In genomic region chr14:58270628-58271027, GRCh38 we compare ENCODE assay signal across 2 cellular contexts.
TF ChIP-seq lines count a peak whose summit lies in the region.

No MANE protein-coding gene starts in this region.

TF ChIP-seq in IMR-90, 13 proteins besides CTCF, POLR2A, EP300 and RAD21:
- TF ChIP-seq FOS (IDR thresholded peaks at IDR 0.05; ENCODE audit: low read depth, low read length) (0 out of 2 replicates have a peak, but pooled peaks have one; percentile 34), CEBPB (IDR thresholded peaks at IDR 0.05; ENCODE audit: low read depth, low read length) (0 out of 2 replicates have a peak, but pooled peaks have one; percentile 13), SMC3 (IDR thresholded peaks at IDR 0.05; ENCODE audit: low read depth, low read length) (no peak), BHLHE40 (IDR thresholded peaks at IDR 0.05; ENCODE audit: low read depth, low read length) (no peak)

TF ChIP-seq in K562, 482 proteins besides CTCF, POLR2A, EP300 and RAD21:
- TF ChIP-seq, protein P1, sequence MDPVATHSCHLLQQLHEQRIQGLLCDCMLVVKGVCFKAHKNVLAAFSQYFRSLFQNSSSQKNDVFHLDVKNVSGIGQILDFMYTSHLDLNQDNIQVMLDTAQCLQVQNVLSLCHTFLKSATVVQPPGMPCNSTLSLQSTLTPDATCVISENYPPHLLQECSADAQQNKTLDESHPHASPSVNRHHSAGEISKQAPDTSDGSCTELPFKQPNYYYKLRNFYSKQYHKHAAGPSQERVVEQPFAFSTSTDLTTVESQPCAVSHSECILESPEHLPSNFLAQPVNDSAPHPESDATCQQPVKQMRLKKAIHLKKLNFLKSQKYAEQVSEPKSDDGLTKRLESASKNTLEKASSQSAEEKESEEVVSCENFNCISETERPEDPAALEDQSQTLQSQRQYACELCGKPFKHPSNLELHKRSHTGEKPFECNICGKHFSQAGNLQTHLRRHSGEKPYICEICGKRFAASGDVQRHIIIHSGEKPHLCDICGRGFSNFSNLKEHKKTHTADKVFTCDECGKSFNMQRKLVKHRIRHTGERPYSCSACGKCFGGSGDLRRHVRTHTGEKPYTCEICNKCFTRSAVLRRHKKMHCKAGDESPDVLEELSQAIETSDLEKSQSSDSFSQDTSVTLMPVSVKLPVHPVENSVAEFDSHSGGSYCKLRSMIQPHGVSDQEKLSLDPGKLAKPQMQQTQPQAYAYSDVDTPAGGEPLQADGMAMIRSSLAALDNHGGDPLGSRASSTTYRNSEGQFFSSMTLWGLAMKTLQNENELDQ (CRISPR knock-in tag; IDR thresholded peaks at IDR 0.05; ENCODE audit: borderline replicate concordance), result no peak
- no peak for TF ChIP-seq CUX1 (CRISPR knock-in tag; IDR thresholded peaks at IDR 0.05)
- TF ChIP-seq, protein P2, sequence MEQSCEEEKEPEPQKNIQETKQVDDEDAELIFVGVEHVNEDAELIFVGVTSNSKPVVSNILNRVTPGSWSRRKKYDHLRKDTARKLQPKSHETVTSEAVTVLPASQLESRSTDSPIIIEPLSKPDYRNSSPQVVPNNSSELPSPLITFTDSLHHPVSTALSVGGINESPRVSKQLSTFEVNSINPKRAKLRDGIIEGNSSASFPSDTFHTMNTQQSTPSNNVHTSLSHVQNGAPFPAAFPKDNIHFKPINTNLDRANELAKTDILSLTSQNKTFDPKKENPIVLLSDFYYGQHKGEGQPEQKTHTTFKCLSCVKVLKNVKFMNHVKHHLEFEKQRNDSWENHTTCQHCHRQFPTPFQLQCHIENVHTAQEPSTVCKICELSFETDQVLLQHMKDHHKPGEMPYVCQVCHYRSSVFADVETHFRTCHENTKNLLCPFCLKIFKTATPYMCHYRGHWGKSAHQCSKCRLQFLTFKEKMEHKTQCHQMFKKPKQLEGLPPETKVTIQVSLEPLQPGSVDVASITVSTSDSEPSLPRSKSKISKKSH (CRISPR knock-in tag; IDR thresholded peaks at IDR 0.05), result no peak
- no peak for TF ChIP-seq BRF2 (IDR thresholded peaks at IDR 0.05; ENCODE audit: borderline replicate concordance, insufficient read depth, insufficient read length)
- TF ChIP-seq, protein P3, sequence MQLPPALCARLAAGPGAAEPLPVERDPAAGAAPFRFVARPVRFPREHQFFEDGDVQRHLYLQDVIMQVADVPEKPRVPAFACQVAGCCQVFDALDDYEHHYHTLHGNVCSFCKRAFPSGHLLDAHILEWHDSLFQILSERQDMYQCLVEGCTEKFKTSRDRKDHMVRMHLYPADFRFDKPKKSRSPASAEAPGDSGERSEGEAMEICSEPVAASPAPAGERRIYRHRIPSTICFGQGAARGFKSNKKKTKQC (CRISPR knock-in tag; IDR thresholded peaks at IDR 0.05), result no peak
- TF ChIP-seq NUFIP1 (IDR thresholded peaks at IDR 0.05; ENCODE audit: partially characterized antibody), result no peak
- TF ChIP-seq XRCC5 (IDR thresholded peaks at IDR 0.05; ENCODE audit: low read depth, low read length), result no peak
- no peak for TF ChIP-seq HSF4 (CRISPR knock-in tag; IDR thresholded peaks at IDR 0.05; ENCODE audit: borderline replicate concordance)
- no peak for TF ChIP-seq CBX5 (IDR thresholded peaks at IDR 0.05; ENCODE audit: borderline replicate concordance, low read depth)
- TF ChIP-seq NONO (IDR thresholded peaks at IDR 0.05; ENCODE audit: low read depth in 2 of 2, low read length in 1 of 2), result no peak
- no peak for TF ChIP-seq SIX5 (IDR thresholded peaks at IDR 0.05; ENCODE audit: borderline replicate concordance in 1 of 2, insufficient read depth in 1 of 2, low read depth in 1 of 2, low read length in 2 of 2)
- TF ChIP-seq, protein P4, sequence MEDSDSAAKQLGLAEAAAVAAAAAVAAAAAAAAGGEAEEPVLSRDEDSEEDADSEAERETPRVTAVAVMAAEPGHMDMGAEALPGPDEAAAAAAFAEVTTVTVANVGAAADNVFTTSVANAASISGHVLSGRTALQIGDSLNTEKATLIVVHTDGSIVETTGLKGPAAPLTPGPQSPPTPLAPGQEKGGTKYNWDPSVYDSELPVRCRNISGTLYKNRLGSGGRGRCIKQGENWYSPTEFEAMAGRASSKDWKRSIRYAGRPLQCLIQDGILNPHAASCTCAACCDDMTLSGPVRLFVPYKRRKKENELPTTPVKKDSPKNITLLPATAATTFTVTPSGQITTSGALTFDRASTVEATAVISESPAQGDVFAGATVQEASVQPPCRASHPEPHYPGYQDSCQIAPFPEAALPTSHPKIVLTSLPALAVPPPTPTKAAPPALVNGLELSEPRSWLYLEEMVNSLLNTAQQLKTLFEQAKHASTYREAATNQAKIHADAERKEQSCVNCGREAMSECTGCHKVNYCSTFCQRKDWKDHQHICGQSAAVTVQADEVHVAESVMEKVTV (CRISPR knock-in tag; IDR thresholded peaks at IDR 0.05), result no peak
- TF ChIP-seq ZNF561 (CRISPR knock-in tag; conservative IDR thresholded peaks at IDR 0.05), result no peak
- TF ChIP-seq CLOCK (CRISPR knock-in tag; IDR thresholded peaks at IDR 0.05; ENCODE audit: borderline replicate concordance), result no peak
- no peak for TF ChIP-seq STAT5A (IDR thresholded peaks at IDR 0.05; ENCODE audit: borderline replicate concordance, low read length)
